ENCODE assay signal across 8 cellular contexts in genomic region chr19:7535035-7535992, GRCh38. TPM values are rescaled to one million over a fixed set of nuclear protein-coding genes. Genes with fewer than 3 reads are reported as not detected.
DNase-seq lines count a peak whose midpoint lies in the region; ATAC-seq, FAIRE-seq and TF ChIP-seq lines count a peak whose summit lies in the region.

Gene PNPLA6, plus strand, starts transcription at chr19:7535717. Its CDS starts 72 bp downstream, at chr19:7535789.

- peak within 1 kb of the TSS; percentile 74 for H3K4me3 ChIP-seq in AG09309 (ENCODE audit: control insufficient read depth, low read depth, low read length)
- H3K4me3 ChIP-seq in kidney (ENCODE audit: low read length in 2 of 2), result peak within 1 kb of the TSS; percentile 86 to 93

- peak; percentile 76 for ATAC-seq in GM19023 (IDR thresholded peaks at IDR 0.05; ENCODE audit: unreplicated experiment)
- peak; percentile 78 for ATAC-seq in HG03280 (IDR thresholded peaks at IDR 0.05; ENCODE audit: unreplicated experiment)
- peak; percentile 81 to 84 for ATAC-seq in activated CD4-positive, CD25-positive, alpha-beta regulatory T cell treated with anti-CD3 and anti-CD28 coated beads, Interleukin-2, amount 50 U/mL, for 24 hours
- peak; percentile 74 for ATAC-seq in central memory CD8-positive, alpha-beta T cell (replicated peaks; ENCODE audit: extremely low read depth, poor library complexity, severe bottlenecking)

- TF ChIP-seq CTCF in AG09309 (IDR thresholded peaks at IDR 0.05; ENCODE audit: control insufficient read depth, insufficient read depth, low read depth, low read length, missing control alignments), result no peak
- no peak for TF ChIP-seq CTCF in kidney (IDR thresholded peaks at IDR 0.05; ENCODE audit: borderline replicate concordance, extremely low read depth, insufficient read depth)

- no peaks in the 10 kb centered on the region for H3K9me3 Mint-ChIP-seq in central memory CD8-positive, alpha-beta T cell

- peak within 1 kb of the TSS; percentile 94 for H3K4me3 Mint-ChIP-seq in central memory CD8-positive, alpha-beta T cell

- peak within 1 kb of the TSS; percentile 93 for H3K9ac ChIP-seq in kidney (ENCODE audit: low read length in 2 of 2)

- peaks cover 17% of the 10 kb centered on the region for H3K36me3 Mint-ChIP-seq in central memory CD8-positive, alpha-beta T cell (ENCODE audit: insufficient read depth)

- H3K27me3 Mint-ChIP-seq in central memory CD8-positive, alpha-beta T cell, result no peaks in the 10 kb centered on the region

- H3K27ac Mint-ChIP-seq in central memory CD8-positive, alpha-beta T cell (ENCODE audit: low read depth), result peak within 1 kb of the TSS; percentile 87

- FAIRE-seq in kidney (lab: Jason Lieb, UNC), result no peak

- H3K9me3 ChIP-seq in kidney (ENCODE audit: control insufficient read depth in 1 of 2, low read length in 2 of 2), result no peaks in the 10 kb centered on the region

- H3K4me1 ChIP-seq in kidney (ENCODE audit: control insufficient read depth in 1 of 2, insufficient read depth in 1 of 2, low read depth in 1 of 2, low read length in 2 of 2), result peaks cover 0 to 8% of the 10 kb centered on the region in 2 donors

- peaks cover 27% of the 10 kb centered on the region for H3K4me1 Mint-ChIP-seq in central memory CD8-positive, alpha-beta T cell

- intact Hi-C loops in kidney (cut with DNase I), result no loop called here

- peaks cover 0 to 11% of the 10 kb centered on the region in 2 donors for H3K36me3 ChIP-seq in kidney (ENCODE audit: control insufficient read depth in 1 of 2, insufficient read depth in 2 of 2, low read length in 2 of 2)

- H3K27ac ChIP-seq in kidney (ENCODE audit: low read depth in 2 of 2, low read length in 2 of 2), result peak within 1 kb of the TSS; percentile 66 to 93

- DNase-seq in AG09309 (ENCODE audit: low read depth) (peak; percentile 73), NCI-H446 (lab: John Stamatoyannopoulos, UW) (peak; percentile 88 to 96), kidney (peak; percentile 98)
- peak; percentile 87 for DNase-seq in central memory CD8-positive, alpha-beta T cell (ENCODE audit: low spot score in 2 of 2)
- DNase-seq in stimulated activated CD4-positive, alpha-beta T cell treated with anti-CD3 and anti-CD28 coated beads, Interleukin-15, amount 100 ng/mL, for 1 hour (ENCODE audit: low read depth in 1 of 2, low spot score in 1 of 2), result peak; percentile 83 to 90

RNA-seq across cellular contexts. Expression of gene PNPLA6, which starts in this region (rescaled TPM):
- total RNA-seq in kidney, result 101 TPM
- 80.9 TPM for polyA plus RNA-seq in kidney (ENCODE audit: insufficient read depth, low read depth, low replicate concordance)

Comparison
In these comparisons a context has a peak if more than half of its experiments do, and no peak if none do; other contexts are left out.
1. Peak in every context shown above with its lines: DNase-seq, ATAC-seq, H3K4me3 ChIP-seq and H3K27ac ChIP-seq.